1 cellular context compared by ENCODE assay signal in genomic region chr14:104979758-104980591, GRCh38.
TF ChIP-seq lines count a peak whose summit lies in the region.

No MANE protein-coding gene starts in this region.

TF ChIP-seq in HEK293, 187 proteins besides CTCF, POLR2A, EP300 and RAD21 (continued from another document and continues in another):
- no peak for TF ChIP-seq PRDM10 (tag by site-specific recombination; IDR thresholded peaks at IDR 0.05)
- TF ChIP-seq, protein P1, sequence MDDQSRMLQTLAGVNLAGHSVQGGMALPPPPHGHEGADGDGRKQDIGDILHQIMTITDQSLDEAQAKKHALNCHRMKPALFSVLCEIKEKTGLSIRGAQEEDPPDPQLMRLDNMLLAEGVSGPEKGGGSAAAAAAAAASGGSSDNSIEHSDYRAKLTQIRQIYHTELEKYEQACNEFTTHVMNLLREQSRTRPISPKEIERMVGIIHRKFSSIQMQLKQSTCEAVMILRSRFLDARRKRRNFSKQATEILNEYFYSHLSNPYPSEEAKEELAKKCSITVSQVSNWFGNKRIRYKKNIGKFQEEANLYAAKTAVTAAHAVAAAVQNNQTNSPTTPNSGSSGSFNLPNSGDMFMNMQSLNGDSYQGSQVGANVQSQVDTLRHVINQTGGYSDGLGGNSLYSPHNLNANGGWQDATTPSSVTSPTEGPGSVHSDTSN (CRISPR knock-in tag; IDR thresholded peaks at IDR 0.05) = no peak
- no peak for TF ChIP-seq ZNF48 (tag by site-specific recombination; IDR thresholded peaks at IDR 0.05)
- TF ChIP-seq, protein P2, sequence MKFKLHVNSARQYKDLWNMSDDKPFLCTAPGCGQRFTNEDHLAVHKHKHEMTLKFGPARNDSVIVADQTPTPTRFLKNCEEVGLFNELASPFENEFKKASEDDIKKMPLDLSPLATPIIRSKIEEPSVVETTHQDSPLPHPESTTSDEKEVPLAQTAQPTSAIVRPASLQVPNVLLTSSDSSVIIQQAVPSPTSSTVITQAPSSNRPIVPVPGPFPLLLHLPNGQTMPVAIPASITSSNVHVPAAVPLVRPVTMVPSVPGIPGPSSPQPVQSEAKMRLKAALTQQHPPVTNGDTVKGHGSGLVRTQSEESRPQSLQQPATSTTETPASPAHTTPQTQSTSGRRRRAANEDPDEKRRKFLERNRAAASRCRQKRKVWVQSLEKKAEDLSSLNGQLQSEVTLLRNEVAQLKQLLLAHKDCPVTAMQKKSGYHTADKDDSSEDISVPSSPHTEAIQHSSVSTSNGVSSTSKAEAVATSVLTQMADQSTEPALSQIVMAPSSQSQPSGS (tag by site-specific recombination; IDR thresholded peaks at IDR 0.05; ENCODE audit: low read depth) = no peak
- TF ChIP-seq, protein P3, sequence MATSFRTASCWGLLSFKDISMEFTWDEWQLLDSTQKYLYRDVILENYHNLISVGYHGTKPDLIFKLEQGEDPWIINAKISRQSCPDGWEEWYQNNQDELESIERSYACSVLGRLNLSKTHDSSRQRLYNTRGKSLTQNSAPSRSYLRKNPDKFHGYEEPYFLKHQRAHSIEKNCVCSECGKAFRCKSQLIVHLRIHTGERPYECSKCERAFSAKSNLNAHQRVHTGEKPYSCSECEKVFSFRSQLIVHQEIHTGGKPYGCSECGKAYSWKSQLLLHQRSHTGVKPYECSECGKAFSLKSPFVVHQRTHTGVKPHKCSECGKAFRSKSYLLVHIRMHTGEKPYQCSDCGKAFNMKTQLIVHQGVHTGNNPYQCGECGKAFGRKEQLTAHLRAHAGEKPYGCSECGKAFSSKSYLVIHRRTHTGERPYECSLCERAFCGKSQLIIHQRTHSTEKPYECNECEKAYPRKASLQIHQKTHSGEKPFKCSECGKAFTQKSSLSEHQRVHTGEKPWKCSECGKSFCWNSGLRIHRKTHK (tag by site-specific recombination; IDR thresholded peaks at IDR 0.05) = no peak
- TF ChIP-seq ZNF488 (tag by site-specific recombination; IDR thresholded peaks at IDR 0.05) = no peak; the same call in 1 of the 2 replicates
- TF ChIP-seq ZNF311 (tag by site-specific recombination; IDR thresholded peaks at IDR 0.05; ENCODE audit: borderline replicate concordance) = 0 out of 2 replicates have a peak, but pooled peaks have one; percentile 25
- TF ChIP-seq ZFP41 (tag by site-specific recombination; IDR thresholded peaks at IDR 0.05; ENCODE audit: borderline replicate concordance) = no peak
- no peak for TF ChIP-seq BCL11A (tag by site-specific recombination; IDR thresholded peaks at IDR 0.05; ENCODE audit: low read depth)
- no peak for TF ChIP-seq ZNF280D (tag by site-specific recombination; IDR thresholded peaks at IDR 0.05)
- peak; percentile 67 for TF ChIP-seq SALL2 (tag by site-specific recombination; IDR thresholded peaks at IDR 0.05; ENCODE audit: borderline replicate concordance)
- no peak for TF ChIP-seq KLF9 (tag by site-specific recombination; IDR thresholded peaks at IDR 0.05; ENCODE audit: low read depth)
- no peak for TF ChIP-seq ZNF514 (tag by site-specific recombination; IDR thresholded peaks at IDR 0.05)
- no peak for TF ChIP-seq ZNF433 (tag by site-specific recombination; IDR thresholded peaks at IDR 0.05; ENCODE audit: low read depth)
- TF ChIP-seq SP3 (tag by site-specific recombination; IDR thresholded peaks at IDR 0.05) = no peak
- no peak for TF ChIP-seq ZNF558 (tag by site-specific recombination; IDR thresholded peaks at IDR 0.05)
- TF ChIP-seq ZNF513 (tag by site-specific recombination; IDR thresholded peaks at IDR 0.05) = no peak
- TF ChIP-seq GFI1B (tag by site-specific recombination; IDR thresholded peaks at IDR 0.05) = no peak
- TF ChIP-seq ZNF701 (tag by site-specific recombination; IDR thresholded peaks at IDR 0.05) = no peak
- no peak for TF ChIP-seq ZNF677 (tag by site-specific recombination; IDR thresholded peaks at IDR 0.05)
- no peak for TF ChIP-seq ZNF549 (tag by site-specific recombination; IDR thresholded peaks at IDR 0.05)
- TF ChIP-seq ZNF596 (tag by site-specific recombination; IDR thresholded peaks at IDR 0.05) = no peak
- no peak for TF ChIP-seq SCRT2 (tag by site-specific recombination; IDR thresholded peaks at IDR 0.05)
- no peak for TF ChIP-seq ZNF350 (tag by site-specific recombination; IDR thresholded peaks at IDR 0.05)
- TF ChIP-seq, protein P4, sequence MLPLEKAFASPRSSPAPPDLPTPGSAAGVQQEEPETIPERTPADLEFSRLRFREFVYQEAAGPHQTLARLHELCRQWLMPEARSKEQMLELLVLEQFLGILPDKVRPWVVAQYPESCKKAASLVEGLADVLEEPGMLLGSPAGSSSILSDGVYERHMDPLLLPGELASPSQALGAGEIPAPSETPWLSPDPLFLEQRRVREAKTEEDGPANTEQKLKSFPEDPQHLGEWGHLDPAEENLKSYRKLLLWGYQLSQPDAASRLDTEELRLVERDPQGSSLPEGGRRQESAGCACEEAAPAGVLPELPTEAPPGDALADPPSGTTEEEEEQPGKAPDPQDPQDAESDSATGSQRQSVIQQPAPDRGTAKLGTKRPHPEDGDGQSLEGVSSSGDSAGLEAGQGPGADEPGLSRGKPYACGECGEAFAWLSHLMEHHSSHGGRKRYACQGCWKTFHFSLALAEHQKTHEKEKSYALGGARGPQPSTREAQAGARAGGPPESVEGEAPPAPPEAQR (tag by site-specific recombination; IDR thresholded peaks at IDR 0.05) = peak; percentile 76; the same call in 1 of the 2 replicates
- no peak for TF ChIP-seq ZNF174 (tag by site-specific recombination; IDR thresholded peaks at IDR 0.05)
- no peak for TF ChIP-seq ZNF391 (tag by site-specific recombination; IDR thresholded peaks at IDR 0.05; ENCODE audit: borderline replicate concordance, low read depth)
- TF ChIP-seq ZNF449 (tag by site-specific recombination; IDR thresholded peaks at IDR 0.05) = no peak
- TF ChIP-seq ZNF561 (tag by site-specific recombination; IDR thresholded peaks at IDR 0.05; ENCODE audit: borderline replicate concordance) = no peak
- no peak for TF ChIP-seq ZNF501 (tag by site-specific recombination; IDR thresholded peaks at IDR 0.05)
- TF ChIP-seq ZNF529 (tag by site-specific recombination; IDR thresholded peaks at IDR 0.05; ENCODE audit: insufficient replicate concordance) = no peak
- 0 out of 2 replicates have a peak, but pooled peaks have one; percentile 7 for TF ChIP-seq INSM2 (tag by site-specific recombination; IDR thresholded peaks at IDR 0.05)
- TF ChIP-seq ZSCAN23 (tag by site-specific recombination; IDR thresholded peaks at IDR 0.05) = no peak; the same call in 1 of the 2 replicates
- TF ChIP-seq ZNF239 (tag by site-specific recombination; IDR thresholded peaks at IDR 0.05) = no peak
- 0 out of 2 replicates have a peak, but pooled peaks have one; percentile 5 for TF ChIP-seq ZNF146 (tag by site-specific recombination; IDR thresholded peaks at IDR 0.05)
- no peak for TF ChIP-seq ZNF157 (tag by site-specific recombination; IDR thresholded peaks at IDR 0.05)
- no peak for TF ChIP-seq ZNF274 (IDR thresholded peaks at IDR 0.05; ENCODE audit: low read length)
- TF ChIP-seq ZNF274 (tag by site-specific recombination; IDR thresholded peaks at IDR 0.05; ENCODE audit: borderline replicate concordance) = no peak; the same call in 1 of the 2 replicates
- no peak for TF ChIP-seq OVOL3 (tag by site-specific recombination; IDR thresholded peaks at IDR 0.05)
- TF ChIP-seq SCRT1 (tag by site-specific recombination; IDR thresholded peaks at IDR 0.05; ENCODE audit: borderline replicate concordance) = no peak
- no peak for TF ChIP-seq ZNF560 (tag by site-specific recombination; IDR thresholded peaks at IDR 0.05; ENCODE audit: borderline replicate concordance)
